In genomic region chr11:105081412-105082150, GRCh38 we compare ENCODE assay signal across 28 cellular contexts. TPM values are rescaled to one million over a fixed set of nuclear protein-coding genes. Genes with fewer than 3 reads are reported as not detected.
"Had no signal": no experiment of that assay in that cellular context is flagged by ENCODE, and none has a peak within 500 bp of the region (broad histone marks: within the 10 kb centered on the region; RNA-seq: fewer than 3 reads in every experiment).

No MANE protein-coding gene starts in this region.

- H3K4me3 Mint-ChIP-seq: activated CD4-positive, alpha-beta T cell treated with anti-CD3 and anti-CD28 coated beads, Interleukin-2, amount 10 ng/mL, durations not matched to agents 7 days and 5 days; activated CD8-positive, alpha-beta T cell treated with anti-CD3 and anti-CD28 coated beads, Interleukin-2, amount 10 ng/mL, durations not matched to agents 7 days and 5 days; activated naive CD8-positive, alpha-beta T cell treated with anti-CD3 and anti-CD28 coated beads, Interleukin-2, amount 50 U/mL, for 24 hours; activated T-helper 1 cell treated with anti-CD3 and anti-CD28 coated beads, Interleukin-12 subunit alpha, Interleukin-12 subunit beta, Interleukin-2, Interleukin-4 antibody, amounts not matched to agents 30 ng/mL and 10 ng/mL and 1 ng/mL, durations not matched to agents 14 hours and 24 hours and 36 hours; nephron had no signal

- H3K79me2 ChIP-seq: hepatocyte, parathyroid adenoma had no signal

- H2AFZ ChIP-seq: hepatocyte, parathyroid adenoma had no signal

- H3K4me1 Mint-ChIP-seq: nephron had no signal

- H3K9me3 Mint-ChIP-seq: activated CD4-positive, alpha-beta T cell treated with anti-CD3 and anti-CD28 coated beads, Interleukin-2, amount 10 ng/mL, durations not matched to agents 7 days and 5 days; activated naive CD8-positive, alpha-beta T cell treated with anti-CD3 and anti-CD28 coated beads, Interleukin-2, amount 50 U/mL, for 24 hours; activated T-helper 1 cell treated with anti-CD3 and anti-CD28 coated beads, Interleukin-12 subunit alpha, Interleukin-12 subunit beta, Interleukin-2, Interleukin-4 antibody, amounts not matched to agents 30 ng/mL and 10 ng/mL and 1 ng/mL, durations not matched to agents 14 hours and 24 hours and 36 hours; nephron had no signal

- H3K4me1 ChIP-seq: body of pancreas, parathyroid adenoma had no signal

- H3K27ac ChIP-seq: body of pancreas, hepatocyte, parathyroid adenoma, upper lobe of right lung had no signal

- H3K4me2 ChIP-seq: hepatocyte had no signal

- H3K36me3 ChIP-seq: upper lobe of right lung had no signal

- H3K27ac Mint-ChIP-seq: activated CD8-positive, alpha-beta T cell treated with anti-CD3 and anti-CD28 coated beads, Interleukin-2, amount 10 ng/mL, durations not matched to agents 7 days and 5 days; activated naive CD8-positive, alpha-beta T cell treated with anti-CD3 and anti-CD28 coated beads, Interleukin-2, amount 50 U/mL, for 24 hours; activated T-helper 1 cell treated with anti-CD3 and anti-CD28 coated beads, Interleukin-12 subunit alpha, Interleukin-12 subunit beta, Interleukin-2, Interleukin-4 antibody, amounts not matched to agents 30 ng/mL and 10 ng/mL and 1 ng/mL, durations not matched to agents 14 hours and 24 hours and 36 hours; nephron had no signal

- H3K9ac ChIP-seq: parathyroid adenoma had no signal

- H3K4me3 ChIP-seq: body of pancreas, hepatocyte, upper lobe of right lung had no signal

- H3K27me3 ChIP-seq: body of pancreas, hepatocyte, upper lobe of right lung had no signal

- H3K9me3 ChIP-seq: body of pancreas, upper lobe of right lung had no signal

- ATAC-seq: activated CD8-positive, alpha-beta T cell treated with anti-CD3 and anti-CD28 coated beads, Interleukin-2, amount 10 ng/mL, durations not matched to agents 7 days and 5 days; activated naive CD8-positive, alpha-beta T cell treated with anti-CD3 and anti-CD28 coated beads, Interleukin-2, amount 50 U/mL, for 24 hours; body of pancreas; sciatic nerve; T-helper 17 cell had no signal

- DNase-seq: activated CD4-positive, alpha-beta T cell treated with anti-CD3 and anti-CD28 coated beads, Interleukin-2, amount 10 ng/mL, durations not matched to agents 7 days and 5 days; activated CD4-positive, CD25-positive, alpha-beta regulatory T cell treated with anti-CD3 and anti-CD28 coated beads, Interleukin-2, amount 50 U/mL, for 72 hours; activated CD8-positive, alpha-beta T cell treated with anti-CD3 and anti-CD28 coated beads, Interleukin-2, amount 10 ng/mL, durations not matched to agents 7 days and 5 days; activated gamma-delta T cell; activated naive CD4-positive, alpha-beta T cell treated with anti-CD3 and anti-CD28 coated beads, Interleukin-2, amount 50 U/mL, for 16 hours; activated naive CD8-positive, alpha-beta T cell treated with anti-CD3 and anti-CD28 coated beads, Interleukin-2, amount 50 U/mL, for 24 hours; body of pancreas; effector CD4-positive, alpha-beta T cell; foreskin melanocyte; glutamatergic neuron; nucleus accumbens; stimulated activated CD4-positive, alpha-beta T cell treated with anti-CD3 and anti-CD28 coated beads, Interleukin-4, amount 100 ng/mL, for 1 hour; stimulated activated naive CD4-positive, alpha-beta T cell; SW 1271; T-helper 17 cell; upper lobe of right lung had no signal

RNA-seq across cellular contexts. Expression of gene CARD16, which starts 36.4 kb away (rescaled TPM):
- total RNA-seq: chondrocyte, myocyte had no signal

RNA-seq across cellular contexts. Expression of gene CASP1, which starts 46.6 kb away (rescaled TPM):
- total RNA-seq: chondrocyte had no signal

RNA-seq across cellular contexts. Expression of gene CARD18, which starts 58.0 kb away (rescaled TPM):
- total RNA-seq: activated CD4-positive, alpha-beta T cell treated with anti-CD3 and anti-CD28 coated beads, Interleukin-2, amount 10 ng/mL, durations not matched to agents 7 days and 5 days; activated CD8-positive, alpha-beta T cell treated with anti-CD3 and anti-CD28 coated beads, Interleukin-2, amount 10 ng/mL, durations not matched to agents 7 days and 5 days; activated T-helper 1 cell treated with anti-CD3 and anti-CD28 coated beads, Interleukin-12 subunit alpha, Interleukin-12 subunit beta, Interleukin-2, Interleukin-4 antibody, amounts not matched to agents 30 ng/mL and 10 ng/mL and 1 ng/mL, durations not matched to agents 14 hours and 24 hours and 36 hours; body of pancreas; cardiac septum; chondrocyte; hepatocyte; liver; mononuclear cell; myocyte; sciatic nerve; subcutaneous adipose tissue; T-helper 17 cell; upper lobe of right lung had no signal
- polyA plus RNA-seq: hepatocyte, liver, small intestine had no signal

RNA-seq across cellular contexts. Expression of gene CASP5, which starts 58.6 kb away (rescaled TPM):
- total RNA-seq: activated CD4-positive, alpha-beta T cell treated with anti-CD3 and anti-CD28 coated beads, Interleukin-2, amount 10 ng/mL, durations not matched to agents 7 days and 5 days; activated CD8-positive, alpha-beta T cell treated with anti-CD3 and anti-CD28 coated beads, Interleukin-2, amount 10 ng/mL, durations not matched to agents 7 days and 5 days; activated T-helper 1 cell treated with anti-CD3 and anti-CD28 coated beads, Interleukin-12 subunit alpha, Interleukin-12 subunit beta, Interleukin-2, Interleukin-4 antibody, amounts not matched to agents 30 ng/mL and 10 ng/mL and 1 ng/mL, durations not matched to agents 14 hours and 24 hours and 36 hours; body of pancreas; cardiac septum; chondrocyte; myocyte; T-helper 17 cell had no signal
